1 cellular context compared by ENCODE assay signal in genomic region chr7:1532456-1533254, GRCh38.
TF ChIP-seq lines count a peak whose summit lies in the region.

No MANE protein-coding gene starts in this region.

TF ChIP-seq in K562, 482 proteins besides CTCF, POLR2A, EP300 and RAD21 (continues in another document):
- TF ChIP-seq HNRNPL (IDR thresholded peaks at IDR 0.05; ENCODE audit: low read depth, low read length), result no peak
- peak; percentile 83 for TF ChIP-seq SMARCE1 (IDR thresholded peaks at IDR 0.05)
- TF ChIP-seq PTRF (tag; IDR thresholded peaks at IDR 0.05), result no peak
- TF ChIP-seq THRAP3 (IDR thresholded peaks at IDR 0.05; ENCODE audit: borderline replicate concordance), result no peak
- TF ChIP-seq USF1 (CRISPR knock-in tag; IDR thresholded peaks at IDR 0.05), result peak; percentile 62
- TF ChIP-seq RBFOX2 (IDR thresholded peaks at IDR 0.05; ENCODE audit: low read depth, low read length), result 0 out of 2 replicates have a peak, but pooled peaks have one; percentile 7
- 0 out of 2 replicates have a peak, but pooled peaks have one; percentile 20 for TF ChIP-seq SMARCC2 (IDR thresholded peaks at IDR 0.05; ENCODE audit: low read depth)
- peak; percentile 91 to 92 for TF ChIP-seq MNT (conservative IDR thresholded peaks at IDR 0.05)
- TF ChIP-seq CREB5 (CRISPR knock-in tag; IDR thresholded peaks at IDR 0.05), result no peak
- peak; percentile 81; the same call in 1 of the 2 replicates for TF ChIP-seq FOXK1 (CRISPR knock-in tag; IDR thresholded peaks at IDR 0.05; ENCODE audit: borderline replicate concordance)
- TF ChIP-seq SAP30 (IDR thresholded peaks at IDR 0.05; ENCODE audit: borderline replicate concordance, insufficient read depth, low read depth, low read length, poor library complexity, severe bottlenecking), result peak; percentile 51
- TF ChIP-seq JUND (IDR thresholded peaks at IDR 0.05; ENCODE audit: borderline replicate concordance, low read depth, low read length), result peak; percentile 95
- peak; percentile 92 for TF ChIP-seq JUND (tag; IDR thresholded peaks at IDR 0.05; ENCODE audit: borderline replicate concordance, low read depth, low read length)
- 0 out of 2 replicates have a peak, but pooled peaks have one; percentile 24 for TF ChIP-seq ZBTB2 (IDR thresholded peaks at IDR 0.05)
- no peak for TF ChIP-seq MYNN (IDR thresholded peaks at IDR 0.05)
- no peak for TF ChIP-seq MYNN (CRISPR knock-in tag; IDR thresholded peaks at IDR 0.05)
- no peak for TF ChIP-seq ZBTB5 (IDR thresholded peaks at IDR 0.05)
- TF ChIP-seq SP1 (CRISPR knock-in tag; IDR thresholded peaks at IDR 0.05), result no peak
- no peak for TF ChIP-seq CBX2 (IDR thresholded peaks at IDR 0.05; ENCODE audit: insufficient read depth, low read length, poor library complexity, severe bottlenecking)
- peak; percentile 36; the same call in 1 of the 2 replicates for TF ChIP-seq BCOR (IDR thresholded peaks at IDR 0.05)
- TF ChIP-seq GATAD2B (IDR thresholded peaks at IDR 0.05; ENCODE audit: borderline replicate concordance), result no peak
- peak; percentile 42 for TF ChIP-seq MEIS2 (IDR thresholded peaks at IDR 0.05; ENCODE audit: partially characterized antibody)
- TF ChIP-seq ZNF263 (CRISPR knock-in tag; IDR thresholded peaks at IDR 0.05; ENCODE audit: borderline replicate concordance), result 0 out of 2 replicates have a peak, but pooled peaks have one; percentile 28
- peak in 1 of 2 experiments; percentile 61; a peak in 2 of 4 replicates for TF ChIP-seq FOXA3 (CRISPR knock-in tag; conservative IDR thresholded peaks at IDR 0.05 in 1 of 2, IDR thresholded peaks at IDR 0.05 in 1 of 2)
- TF ChIP-seq HES1 (IDR thresholded peaks at IDR 0.05; ENCODE audit: low read depth), result 0 out of 2 replicates have a peak, but pooled peaks have one; percentile 42
- TF ChIP-seq FOSL1 (tag; conservative IDR thresholded peaks at IDR 0.05), result peak; percentile 92
- peak in 1 of 2 experiments; percentile 85; a peak in 2 of 4 replicates for TF ChIP-seq HDAC1 (IDR thresholded peaks at IDR 0.05)
- TF ChIP-seq CBX1 (IDR thresholded peaks at IDR 0.05; ENCODE audit: low read depth), result no peak
- no peak for TF ChIP-seq ZBTB40 (IDR thresholded peaks at IDR 0.05)
- TF ChIP-seq ZBTB40 (CRISPR knock-in tag; IDR thresholded peaks at IDR 0.05), result no peak
- TF ChIP-seq NCOA6 (IDR thresholded peaks at IDR 0.05), result no peak
- no peak for TF ChIP-seq MLX (CRISPR knock-in tag; conservative IDR thresholded peaks at IDR 0.05)
- TF ChIP-seq KDM5B (IDR thresholded peaks at IDR 0.05; ENCODE audit: insufficient replicate concordance, low read depth, low read length), result peak; percentile 40
- TF ChIP-seq IFI16 (CRISPR knock-in tag; IDR thresholded peaks at IDR 0.05), result no peak
- no peak for TF ChIP-seq NR1H2 (CRISPR knock-in tag; IDR thresholded peaks at IDR 0.05)
- TF ChIP-seq TEAD1 (CRISPR knock-in tag; IDR thresholded peaks at IDR 0.05), result 0 out of 4 replicates have a peak, but pooled peaks of 1 of the 2 experiments have one; percentile 50
- TF ChIP-seq HNRNPK (IDR thresholded peaks at IDR 0.05; ENCODE audit: low read depth, low read length, poor library complexity, severe bottlenecking), result no peak
- no peak for TF ChIP-seq CEBPG (CRISPR knock-in tag; IDR thresholded peaks at IDR 0.05)
- TF ChIP-seq CEBPG (tag; conservative IDR thresholded peaks at IDR 0.05 in 1 of 2, IDR thresholded peaks at IDR 0.05 in 1 of 2), result no peak
- TF ChIP-seq FOXK2 (conservative IDR thresholded peaks at IDR 0.05 in 1 of 2, IDR thresholded peaks at IDR 0.05 in 1 of 2; ENCODE audit: low read depth in 2 of 2), result peak; percentile 89 to 93
- TF ChIP-seq TAL1 (IDR thresholded peaks at IDR 0.05), result no peak
- no peak for TF ChIP-seq KLF1 (tag; IDR thresholded peaks at IDR 0.05)
- TF ChIP-seq L3MBTL2 (IDR thresholded peaks at IDR 0.05), result peak; percentile 59
